15 cellular contexts compared by ENCODE assay signal in the genomic region with DNA sequence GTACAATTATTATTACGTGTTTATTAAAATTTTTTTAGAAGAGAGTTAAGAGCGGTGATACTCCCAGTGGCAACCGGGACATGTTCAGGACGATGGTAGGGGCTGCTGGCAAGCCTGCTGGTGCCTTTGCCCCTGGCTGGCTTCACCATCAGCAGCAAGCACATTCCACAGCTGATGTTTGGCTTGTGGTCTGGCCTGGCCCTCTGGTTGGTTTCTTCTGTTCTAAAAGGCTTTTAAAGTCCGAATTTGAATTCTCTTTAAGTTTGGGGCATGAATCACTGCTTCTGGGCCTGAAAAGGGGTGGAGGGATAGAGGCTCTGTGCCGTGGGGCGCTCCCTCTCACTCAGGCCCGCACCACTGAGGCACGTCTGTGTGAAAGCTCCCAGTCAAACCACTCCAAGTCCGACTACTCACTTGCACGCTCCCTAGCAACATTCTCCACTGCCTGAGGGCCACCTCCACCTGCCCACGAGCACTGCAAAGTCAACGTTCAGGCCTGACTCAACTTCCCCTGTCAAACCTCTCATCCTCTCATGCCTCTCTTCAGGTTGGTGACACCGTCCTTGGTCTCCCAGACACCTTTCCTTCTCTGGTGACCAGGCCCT. TPM values are rescaled to one million over a fixed set of nuclear protein-coding genes. Genes with fewer than 3 reads are reported as not detected.
A peak's percentile ranks its signal among the peaks of the same experiment; 100 is the strongest.
DNase-seq lines count a peak whose midpoint lies in the region; ATAC-seq, FAIRE-seq and TF ChIP-seq lines count a peak whose summit lies in the region.
"Had no signal": no experiment of that assay in that cellular context is flagged by ENCODE, and none has a peak within 500 bp of the region (broad histone marks: within the 10 kb centered on the region; RNA-seq: fewer than 3 reads in every experiment).

No MANE protein-coding gene starts in this region.

- in situ Hi-C loops in GM23248 (cut with MboI): no loop called here

- H3K4me1 ChIP-seq in GM23248 (ENCODE audit: insufficient read depth) (peaks cover 83% of the 10 kb centered on the region), astrocyte (ENCODE audit: insufficient read depth, low read length) (peaks cover 50% of the 10 kb centered on the region), mesendoderm (ENCODE audit: control insufficient read depth, low read depth, low read length) (peaks cover 14% of the 10 kb centered on the region)

- no peak for TF ChIP-seq CTCF in astrocyte (IDR thresholded peaks at IDR 0.05; ENCODE audit: insufficient read depth, low read depth, low read length)

- H3K9me3 ChIP-seq in GM23248 (ENCODE audit: low read depth): no peaks in the 10 kb centered on the region
- no peaks in the 10 kb centered on the region for H3K9me3 ChIP-seq in astrocyte (ENCODE audit: insufficient read depth, low read depth, low read length)

- H4K20me1 ChIP-seq in GM23248 (ENCODE audit: insufficient read depth) (no peaks in the 10 kb centered on the region), astrocyte (ENCODE audit: insufficient read depth, low read length) (peaks cover 94% of the 10 kb centered on the region)

- no peak overlapping the region for H2BK120ac ChIP-seq in mesendoderm (ENCODE audit: low read depth, low read length)

- peak overlapping the region; percentile 62 for H3K18ac ChIP-seq in mesendoderm (ENCODE audit: low read length)

- no peaks in the 10 kb centered on the region for H3K36me3 ChIP-seq in GM23248 (ENCODE audit: low read depth)
- no peaks in the 10 kb centered on the region for H3K36me3 ChIP-seq in astrocyte (ENCODE audit: insufficient read depth, low read length)
- H3K36me3 ChIP-seq in mesendoderm (ENCODE audit: control insufficient read depth, insufficient read depth, low read length): no peaks in the 10 kb centered on the region

- peaks cover 94% of the 10 kb centered on the region for H3K79me2 ChIP-seq in GM23248 (ENCODE audit: insufficient read depth)
- H3K79me2 ChIP-seq in astrocyte (ENCODE audit: insufficient read depth, low read length): peaks cover 93% of the 10 kb centered on the region
- no peaks in the 10 kb centered on the region for H3K79me2 ChIP-seq in mesendoderm (ENCODE audit: control insufficient read depth, insufficient read depth, low read length)

- no peaks in the 10 kb centered on the region for H3K9me3 Mint-ChIP-seq in astrocyte (ENCODE audit: unreplicated experiment)
- H3K9me3 Mint-ChIP-seq: activated naive CD4-positive, alpha-beta T cell treated with anti-CD3 and anti-CD28 coated beads for 36 hours; CD8-positive, alpha-beta memory T cell had no signal

- H3K4me3 Mint-ChIP-seq in astrocyte (ENCODE audit: unreplicated experiment): peak overlapping the region; percentile 64
- H3K4me3 Mint-ChIP-seq: activated naive CD4-positive, alpha-beta T cell treated with anti-CD3 and anti-CD28 coated beads for 36 hours; CD8-positive, alpha-beta memory T cell had no signal

- H3K4me1 Mint-ChIP-seq in astrocyte (ENCODE audit: low read depth, unreplicated experiment): peaks cover 89% of the 10 kb centered on the region
- H3K4me1 Mint-ChIP-seq: CD8-positive, alpha-beta memory T cell had no signal

- H3K56ac ChIP-seq in mesendoderm (ENCODE audit: low read length): peak overlapping the region; percentile 62

- peak overlapping the region; percentile 25; the same call in 1 of the 2 replicates for H3K9ac ChIP-seq in GM23248
- H3K9ac ChIP-seq in astrocyte (ENCODE audit: low read length): no peak overlapping the region
- peak overlapping the region; percentile 5 for H3K9ac ChIP-seq in mesendoderm (ENCODE audit: low read length)

- no peak overlapping the region for H2BK15ac ChIP-seq in mesendoderm (replicated peaks; ENCODE audit: low read depth)

- WGBS in GM23248 (ENCODE audit: low coverage in 1 of 2, low lambda C conversion rate in 2 of 2, missing lambda C conversion rate in 2 of 2), 2 experiments: 60 to 63% methylated on average over 14 of the region's 14 CpGs
- no CpG with 5 or more reads among the region's 14 CpGs for WGBS in mesendoderm (ENCODE audit: extremely low coverage, insufficient coverage, low lambda C conversion rate)

- H3K79me1 ChIP-seq in mesendoderm (ENCODE audit: low read length): no peaks in the 10 kb centered on the region

- no peak overlapping the region for H4K5ac ChIP-seq in mesendoderm (ENCODE audit: low read length)

- no peak overlapping the region for H3K4ac ChIP-seq in mesendoderm (ENCODE audit: low read depth, low read length)

- no peak overlapping the region for H4K8ac ChIP-seq in mesendoderm (ENCODE audit: low read depth, low read length)

- H3F3A ChIP-seq in GM23248 (ENCODE audit: insufficient read depth): peaks cover 32% of the 10 kb centered on the region

- peak overlapping the region; percentile 67 for H3K27ac Mint-ChIP-seq in astrocyte (ENCODE audit: unreplicated experiment)
- H3K27ac Mint-ChIP-seq: activated naive CD4-positive, alpha-beta T cell treated with anti-CD3 and anti-CD28 coated beads for 36 hours had no signal

- H3K4me3 ChIP-seq in GM23248 (no peak overlapping the region), astrocyte (ENCODE audit: insufficient read depth, low read depth, low read length) (no peak overlapping the region), mesendoderm (ENCODE audit: low read length) (no peak overlapping the region)

- DNase-seq in GM23248 (peak; percentile 71), astrocyte (ENCODE audit: low read depth) (peak; percentile 78), mesendoderm (no peak), urothelium cell line (ENCODE audit: low spot score) (peak; percentile 61), NCI-H2029 (lab: John Stamatoyannopoulos, UW) (no peak), HK-2 (ENCODE audit: unreplicated experiment) (no peak)
- DNase-seq: activated naive CD4-positive, alpha-beta T cell treated with anti-CD3 and anti-CD28 coated beads for 36 hours; CD8-positive, alpha-beta memory T cell; central memory CD4-positive, alpha-beta T cell; NCI-H1092 treated with DMSO at 0.1 percent for 48 hours; NCI-H446; SW 1271 had no signal

- no peaks in the 10 kb centered on the region for H3K27me3 Mint-ChIP-seq in astrocyte (ENCODE audit: low read depth, unreplicated experiment)

- no peaks in the 10 kb centered on the region for H3K27me3 ChIP-seq in GM23248 (replicated peaks; ENCODE audit: insufficient read depth)
- no peaks in the 10 kb centered on the region for H3K27me3 ChIP-seq in astrocyte (ENCODE audit: insufficient read depth, low read length)
- H3K27me3 ChIP-seq in mesendoderm (ENCODE audit: insufficient read depth, low read length, poor library complexity): no peaks in the 10 kb centered on the region

- H2AFZ ChIP-seq in GM23248 (no peak overlapping the region), astrocyte (ENCODE audit: low read depth, low read length) (no peak overlapping the region)

- peaks cover 39% of the 10 kb centered on the region for H3K36me3 Mint-ChIP-seq in astrocyte (ENCODE audit: low read depth, unreplicated experiment)
- H3K36me3 Mint-ChIP-seq: CD8-positive, alpha-beta memory T cell had no signal

- H2AK5ac ChIP-seq in mesendoderm (ENCODE audit: low read length): peak overlapping the region; percentile 90

- peak overlapping the region; percentile 57 for H2BK5ac ChIP-seq in mesendoderm (ENCODE audit: low read length)

- peak overlapping the region; percentile 41 for H3K27ac ChIP-seq in GM23248
- peak overlapping the region; percentile 34 for H3K27ac ChIP-seq in astrocyte (ENCODE audit: low read depth, low read length)
- peak overlapping the region; percentile 6 for H3K27ac ChIP-seq in mesendoderm (ENCODE audit: low read depth, low read length)

- no peak overlapping the region for H3K23ac ChIP-seq in mesendoderm (ENCODE audit: low read length)

- no peaks in the 10 kb centered on the region for H3K9me2 ChIP-seq in GM23248 (ENCODE audit: insufficient read depth)

- ATAC-seq in HG02642 (IDR thresholded peaks at IDR 0.05; ENCODE audit: poor library complexity, unreplicated experiment): no peak

- H3K4me2 ChIP-seq in GM23248 (ENCODE audit: unreplicated experiment): peak overlapping the region; percentile 38
- H3K4me2 ChIP-seq in astrocyte (ENCODE audit: low read length): peak overlapping the region; percentile 60
- H3K4me2 ChIP-seq in mesendoderm (ENCODE audit: low read length): no peak overlapping the region

- FAIRE-seq in astrocyte (lab: Jason Lieb, UNC) (peak; percentile 34), urothelium cell line (lab: Jason Lieb, UNC) (peak; percentile 89)
- FAIRE-seq: G401.6, islet of Langerhans had no signal

RNA-seq across cellular contexts. Expression of gene ITGA11, which starts 10.1 kb away (rescaled TPM):
- total RNA-seq in GM23248 (2014; rRNA removed; shearing (Covaris generic)): 352 and 408 TPM in 2 replicates
- 312 TPM in 2 replicates for polyA plus RNA-seq in GM23248 (2016; fragmentation: Nextera tagmentation; extraction: Ambion mirVana)
- 193 and 369 TPM in 2 replicates for total RNA-seq in astrocyte
- 0.10 TPM for polyA plus RNA-seq in mesendoderm (2013, experiment 1 of 2)
- 0.07 TPM for polyA plus RNA-seq in mesendoderm (2013, experiment 2 of 2)
- total RNA-seq: CD8-positive, alpha-beta memory T cell had no signal
- polyA plus RNA-seq: CD8-positive, alpha-beta memory T cell had no signal

Comparison
In these comparisons a context has a peak if more than half of its experiments do, and no peak if none do; other contexts are left out.
1. DNase-seq: peak in GM23248 (single experiment), astrocyte (single experiment) and urothelium cell line (single experiment); none in mesendoderm (single experiment), NCI-H2029 (single experiment) and HK-2 (single experiment).
2. Peak in every context shown above with its lines, with median percentiles within 50 percentile points of each other: H3K27ac ChIP-seq.